In genomic region chr11:13339196-13340153, GRCh38 we compare ENCODE assay signal across 1 cellular context.
TF ChIP-seq lines count a peak whose summit lies in the region.

No MANE protein-coding gene starts in this region.

TF ChIP-seq in SK-N-SH, 30 proteins besides CTCF, POLR2A, EP300 and RAD21 (continued from another document):
- TF ChIP-seq USF1 (IDR thresholded peaks at IDR 0.05; ENCODE audit: borderline replicate concordance, low read depth), result no peak
- TF ChIP-seq TEAD4 (IDR thresholded peaks at IDR 0.05; ENCODE audit: borderline replicate concordance, insufficient read depth), result no peak
- TF ChIP-seq MEF2A (IDR thresholded peaks at IDR 0.05; ENCODE audit: borderline replicate concordance, low read depth), result no peak
- no peak for TF ChIP-seq ZBTB33 (IDR thresholded peaks at IDR 0.05; ENCODE audit: borderline replicate concordance, low read depth)
- TF ChIP-seq RCOR1 (IDR thresholded peaks at IDR 0.05; ENCODE audit: low read length), result no peak
- peak; percentile 33; the same call in 1 of the 2 replicates for TF ChIP-seq NFIC (IDR thresholded peaks at IDR 0.05; ENCODE audit: borderline replicate concordance)
- TF ChIP-seq USF2 (IDR thresholded peaks at IDR 0.05; ENCODE audit: borderline replicate concordance, low read depth, low read length), result no peak
- TF ChIP-seq ELF1 (IDR thresholded peaks at IDR 0.05), result no peak
- peak; percentile 26; the same call in 1 of the 2 replicates for TF ChIP-seq GABPA (IDR thresholded peaks at IDR 0.05; ENCODE audit: low read depth)
- no peak for TF ChIP-seq SMC3 (IDR thresholded peaks at IDR 0.05; ENCODE audit: low read depth, low read length)
